Comparison of ENCODE assay signal across 8 cellular contexts in the genomic region with DNA sequence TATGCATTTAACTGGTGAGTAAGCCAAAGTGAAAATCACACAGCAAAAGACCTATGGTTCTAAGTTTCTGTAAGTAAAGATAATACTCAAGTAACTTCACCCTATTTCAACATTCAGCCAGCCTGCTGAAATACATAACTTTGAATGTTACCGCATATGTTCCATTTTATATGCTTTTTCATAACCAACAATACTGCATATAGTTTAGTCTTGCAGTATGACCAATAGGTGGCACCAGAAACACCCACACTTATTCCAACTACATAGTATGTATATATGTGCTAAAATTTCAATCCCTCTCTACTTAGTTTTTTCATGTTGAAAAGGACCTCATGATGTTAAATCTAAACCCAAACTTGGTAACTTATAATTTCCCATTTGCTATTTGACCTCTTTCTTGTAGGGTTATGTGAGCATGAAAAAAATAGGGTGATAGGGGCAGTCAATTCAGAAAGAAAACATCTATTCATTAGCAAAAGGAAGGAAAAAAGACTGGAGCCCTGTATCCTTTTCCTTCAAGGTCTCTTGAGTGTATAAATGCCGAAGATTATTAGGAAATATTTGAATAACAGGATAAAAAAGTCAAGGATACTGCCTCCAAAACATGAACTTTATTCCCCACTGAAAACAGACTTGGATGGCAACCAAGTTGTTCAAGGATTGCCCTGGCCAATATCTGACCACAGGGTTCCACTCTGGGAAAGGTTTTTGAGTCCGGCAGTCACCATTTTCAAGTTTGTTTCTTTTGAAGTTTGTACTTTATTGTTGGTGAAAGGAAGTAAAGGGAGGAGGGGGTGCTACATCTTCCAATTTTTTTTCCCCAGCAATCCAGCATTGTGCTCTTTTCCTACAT. TPM values are rescaled to one million over a fixed set of nuclear protein-coding genes. Genes with fewer than 3 reads are reported as not detected.
DNase-seq lines count a peak whose midpoint lies in the region; ATAC-seq and TF ChIP-seq lines count a peak whose summit lies in the region.

No MANE protein-coding gene starts in this region.

- H3K36me3 ChIP-seq in breast epithelium, result no peaks in the 10 kb centered on the region

- peaks cover 0 to 3% of the 10 kb centered on the region in 2 donors for H3K4me1 ChIP-seq in breast epithelium

- no peaks in the 10 kb centered on the region for H3K27me3 ChIP-seq in breast epithelium

- ATAC-seq in GM21423 (IDR thresholded peaks at IDR 0.05; ENCODE audit: unreplicated experiment), result peak; percentile 53
- ATAC-seq in HG02973 (IDR thresholded peaks at IDR 0.05; ENCODE audit: unreplicated experiment), result no peak

- no peak overlapping the region for H3K4me3 ChIP-seq in breast epithelium

- H3K27ac ChIP-seq in breast epithelium, result peak overlapping the region in 1 of 2 donors; percentile 55

- DNase-seq in ELR (ENCODE audit: low read depth), result peak; percentile 57
- peak; percentile 29 for DNase-seq in NCI-H1105 treated with DMSO at 0.1 percent for 48 hours (lab: John Stamatoyannopoulos, UW)
- DNase-seq in breast epithelium (ENCODE audit: low spot score in 2 of 2), result no peak
- peak; percentile 59 to 75 for DNase-seq in lung microvascular endothelial cell (ENCODE audit: low read depth in 2 of 2)
- no peak for DNase-seq in NCI-H1436 treated with DMSO at 0.1 percent for 48 hours (lab: John Stamatoyannopoulos, UW)
- DNase-seq in midbrain (lab: John Stamatoyannopoulos, UW), result no peak

- no peaks in the 10 kb centered on the region for H3K9me3 ChIP-seq in breast epithelium

- intact Hi-C loops in breast epithelium (cut with DNase I; ENCODE audit: low total_unique reads), result no loop called here

- TF ChIP-seq CTCF in breast epithelium (IDR thresholded peaks at IDR 0.05), result peak in 2 of 3 donors; percentile 43 to 45

- TF ChIP-seq POLR2A in breast epithelium (IDR thresholded peaks at IDR 0.05), result no peak

RNA-seq across cellular contexts. Expression of a gene that starts 23.8 kb away (rescaled TPM):
- 100 to 1,000 TPM in 1 of 3 donors, 10 to 100 TPM in 2; 44.5 to 408 (median 72.8) TPM for total RNA-seq in breast epithelium
- total RNA-seq in lung microvascular endothelial cell, result 97.0 and 133 TPM in 2 replicates

RNA-seq across cellular contexts. Expression of a gene that starts 58.8 kb away (rescaled TPM):
- 10 to 100 TPM; 38.3 to 46.8 (median 43.2) TPM for total RNA-seq in breast epithelium
- total RNA-seq in lung microvascular endothelial cell, result 14.9 and 18.5 TPM in 2 replicates

Comparison
In these comparisons a context has a peak if more than half of its experiments do, and no peak if none do; other contexts are left out.
1. DNase-seq: peak in ELR (single experiment), NCI-H1105 treated with DMSO at 0.1 percent for 48 hours (single experiment) and lung microvascular endothelial cell (2 of 2); none in breast epithelium (0 of 2), NCI-H1436 treated with DMSO at 0.1 percent for 48 hours (single experiment) and midbrain (single experiment).